In the genomic region with DNA sequence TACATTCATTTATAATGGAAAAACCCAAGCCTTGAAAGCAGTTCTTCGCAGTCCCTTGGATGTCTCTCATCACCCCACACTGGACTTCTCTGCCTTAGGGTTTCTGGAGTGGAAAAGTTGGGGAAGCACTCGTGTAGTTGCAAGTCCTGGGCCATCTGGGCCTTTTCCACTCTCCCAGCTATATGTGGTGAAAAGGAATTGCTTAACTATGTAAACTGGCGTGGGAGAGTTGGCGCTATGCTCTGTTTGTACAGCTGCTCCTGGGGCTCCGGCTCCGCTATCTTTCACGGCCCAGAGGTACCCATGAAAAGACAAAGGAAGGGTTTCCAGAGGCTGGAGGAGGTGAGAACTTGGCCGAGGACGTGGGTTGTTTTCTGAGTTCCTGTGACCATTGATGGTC, we compare ENCODE assay signal across 13 cellular contexts.
DNase-seq lines count a peak whose midpoint lies in the region; ATAC-seq, FAIRE-seq and TF ChIP-seq lines count a peak whose summit lies in the region.
"Had no signal": no experiment of that assay in that cellular context is flagged by ENCODE, and none has a peak within 500 bp of the region (broad histone marks: within the 10 kb centered on the region; RNA-seq: fewer than 3 reads in every experiment).

No MANE protein-coding gene starts in this region.

- CTCF ChIA-PET in endothelial cell of umbilical vein (lab: Charles Lee) = interaction anchor here (0.9 to 5.0 kb wide), 4 partner anchors 11 to 1019 kb away, joined by 3 to 20 read pairs (median 4); no protein-coding TSS in a partner anchor

- H3K4me2 ChIP-seq in endothelial cell of umbilical vein (ENCODE audit: insufficient read depth, low read length) = no peak overlapping the region

- H3K4me1 ChIP-seq in endothelial cell of umbilical vein (ENCODE audit: control insufficient read depth, extremely low read depth, insufficient read depth, low read length) = peaks cover 25% of the 10 kb centered on the region
- H3K4me1 ChIP-seq: adrenal gland had no signal

- H3K79me2 ChIP-seq in endothelial cell of umbilical vein (ENCODE audit: control insufficient read depth, insufficient read depth, low read length) = no peaks in the 10 kb centered on the region

- POLR2A ChIA-PET in endothelial cell of umbilical vein (lab: Charles Lee) = no interaction called here

- FAIRE-seq in endothelial cell of umbilical vein (lab: Jason Lieb, UNC) = peak; percentile 55

- H3K9me3 ChIP-seq in endothelial cell of umbilical vein (replicated peaks; ENCODE audit: control insufficient read depth, insufficient read depth, low read length) = no peaks in the 10 kb centered on the region
- H3K9me3 ChIP-seq: adrenal gland had no signal

- H3K36me3 ChIP-seq in endothelial cell of umbilical vein (ENCODE audit: control insufficient read depth in 2 of 2, extremely low read depth in 1 of 2, insufficient read depth in 2 of 2, low read length in 2 of 2) = no peaks in the 10 kb centered on the region
- H3K36me3 ChIP-seq: adrenal gland had no signal

- TF ChIP-seq CTCF in endothelial cell of umbilical vein (IDR thresholded peaks at IDR 0.05; ENCODE audit: extremely low read depth in 1 of 2, insufficient read depth in 1 of 2, low read depth in 1 of 2, low read length in 2 of 2) = no peak

- H2AFZ ChIP-seq in endothelial cell of umbilical vein (ENCODE audit: low read depth, low read length) = no peak overlapping the region

- dilution Hi-C loops in endothelial cell of umbilical vein (cut with MboI; ENCODE audit: extremely low pct_ligation_motif_present, low sequenced_read_pairs) = no loop called here

- H3K9ac ChIP-seq in endothelial cell of umbilical vein (replicated peaks; ENCODE audit: extremely low read depth, insufficient read depth, low read length) = no peak overlapping the region

- DNase-seq in DMS153 (lab: John Stamatoyannopoulos, UW) (peak; percentile 27), NCI-H526 treated with DMSO at 0.1 percent for 48 hours (lab: John Stamatoyannopoulos, UW) (peak; percentile 38), endothelial cell of umbilical vein (ENCODE audit: low read depth, low spot score) (peak; percentile 98), non-pigmented ciliary epithelial cell (ENCODE audit: low read depth) (peak; percentile 70), hypothalamus (lab: John Stamatoyannopoulos, UW) (no peak), cerebellar cortex (ENCODE audit: low spot score) (no peak)
- DNase-seq: activated CD8-positive, alpha-beta T cell treated with anti-CD3 and anti-CD28 coated beads for 36 hours; adrenal gland; CD4-positive, CD25-positive, alpha-beta regulatory T cell; NCI-H187 treated with DMSO at 0.1 percent for 48 hours; SW 1271 had no signal

- TF ChIP-seq POLR2A in endothelial cell of umbilical vein (IDR thresholded peaks at IDR 0.05; ENCODE audit: low read depth, low read length) = peak; percentile 37

- H3K27ac ChIP-seq in endothelial cell of umbilical vein (ENCODE audit: insufficient read depth, low read depth, low read length) = peak overlapping the region; percentile 60
- H3K27ac ChIP-seq: adrenal gland had no signal

- H3K9me1 ChIP-seq in endothelial cell of umbilical vein (replicated peaks; ENCODE audit: control insufficient read depth, extremely low read depth, insufficient read depth, low read length) = no peaks in the 10 kb centered on the region

- no peak overlapping the region for H3K4me3 ChIP-seq in endothelial cell of umbilical vein (replicated peaks in 1 of 3; ENCODE audit: insufficient read depth in 1 of 3, low read depth in 1 of 3, low read length in 3 of 3)
- H3K4me3 ChIP-seq: adrenal gland had no signal

- intact Hi-C loops in endothelial cell of umbilical vein (cut with micrococcal nuclease) = no loop called here

- H3K27me3 ChIP-seq in endothelial cell of umbilical vein (ENCODE audit: control insufficient read depth in 2 of 2, insufficient read depth in 2 of 2, low read length in 2 of 2) = no peaks in the 10 kb centered on the region
- H3K27me3 ChIP-seq: adrenal gland had no signal

- no peaks in the 10 kb centered on the region for H4K20me1 ChIP-seq in endothelial cell of umbilical vein (replicated peaks; ENCODE audit: control insufficient read depth, extremely low read depth, insufficient read depth, low read length)

- ATAC-seq in HG03342 (IDR thresholded peaks at IDR 0.05; ENCODE audit: unreplicated experiment) = no peak
- no peak for ATAC-seq in HG03135 (IDR thresholded peaks at IDR 0.05; ENCODE audit: unreplicated experiment)
- ATAC-seq: activated CD8-positive, alpha-beta T cell treated with anti-CD3 and anti-CD28 coated beads for 36 hours had no signal

- BruUV-seq in endothelial cell of umbilical vein (replicated peaks; lab: Mats Ljungman, UMichigan) = no TSS peak

TF ChIP-seq in endothelial cell of umbilical vein, 7 proteins besides CTCF, POLR2A, EP300 and RAD21:
- TF ChIP-seq GATA2 (IDR thresholded peaks at IDR 0.05; ENCODE audit: insufficient read depth, insufficient read length, low read depth, low read length) (no peak), FOS (IDR thresholded peaks at IDR 0.05; ENCODE audit: borderline replicate concordance, insufficient read depth, low read length) (no peak), JUN (IDR thresholded peaks at IDR 0.05; ENCODE audit: borderline replicate concordance, insufficient read depth, insufficient read length, low read depth) (no peak), POLR2AphosphoS5 (IDR thresholded peaks at IDR 0.05; ENCODE audit: insufficient read depth, low read depth, low read length) (no peak)
- TF ChIP-seq, protein P1, sequence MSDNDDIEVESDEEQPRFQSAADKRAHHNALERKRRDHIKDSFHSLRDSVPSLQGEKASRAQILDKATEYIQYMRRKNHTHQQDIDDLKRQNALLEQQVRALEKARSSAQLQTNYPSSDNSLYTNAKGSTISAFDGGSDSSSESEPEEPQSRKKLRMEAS (IDR thresholded peaks at IDR 0.05; ENCODE audit: insufficient read depth, insufficient read length) = no peak

Comparison
In these comparisons a context has a peak if more than half of its experiments do, and no peak if none do; other contexts are left out.
1. DNase-seq: peak in DMS153 (single experiment), NCI-H526 treated with DMSO at 0.1 percent for 48 hours (single experiment), endothelial cell of umbilical vein (single experiment) and non-pigmented ciliary epithelial cell (single experiment); none in hypothalamus (0 of 51) and cerebellar cortex (single experiment).